In genomic region chr1:27106561-27107323, GRCh38 we compare ENCODE assay signal across 12 cellular contexts. TPM values are rescaled to one million over a fixed set of nuclear protein-coding genes. Genes with fewer than 3 reads are reported as not detected.
A peak's percentile ranks its signal among the peaks of the same experiment; 100 is the strongest.
DNase-seq lines count a peak whose midpoint lies in the region; ATAC-seq and TF ChIP-seq lines count a peak whose summit lies in the region.
"Had no signal": no experiment of that assay in that cellular context is flagged by ENCODE, and none has a peak within 500 bp of the region (broad histone marks: within the 10 kb centered on the region; RNA-seq: fewer than 3 reads in every experiment).

No MANE protein-coding gene starts in this region.

- H3K4me1 Mint-ChIP-seq in mesothelial cell of epicardium: peaks cover 2% of the 10 kb centered on the region

- no peaks in the 10 kb centered on the region for H3F3A ChIP-seq in OCI-LY1 (ENCODE audit: insufficient read depth, low read length)

- H3K9me3 Mint-ChIP-seq in mesothelial cell of epicardium: no peaks in the 10 kb centered on the region

- H3K27me3 Mint-ChIP-seq in mesothelial cell of epicardium (ENCODE audit: low read depth): no peaks in the 10 kb centered on the region

- H4K20me1 ChIP-seq in BLaER1 treated with 17β-estradiol and CSF1 and Interleukin-3, amounts not matched to agents 10 nM and 100 nM: 0 out of 22 replicates have a peak, but pooled peaks cover 0 to 7% (median 0%) of the 10 kb centered on the region in 11 experiments
- H4K20me1 ChIP-seq in OCI-LY1 (ENCODE audit: insufficient read depth, low read length): no peaks in the 10 kb centered on the region

- H3K4me1 ChIP-seq in BLaER1 treated with 17β-estradiol and CSF1 and Interleukin-3, amounts not matched to agents 10 nM and 100 nM: peaks cover 41 to 88% (median 55%) of the 10 kb centered on the region in 10 experiments
- H3K4me1 ChIP-seq in OCI-LY1 (ENCODE audit: insufficient read depth, low read length, severe bottlenecking) (peaks cover 8% of the 10 kb centered on the region), left lung (peaks cover 4 to 16% of the 10 kb centered on the region in 2 donors)

- peaks cover 10% of the 10 kb centered on the region for H3K36me3 Mint-ChIP-seq in mesothelial cell of epicardium

- H2AFZ ChIP-seq in OCI-LY1 (ENCODE audit: low read length): no peak overlapping the region

- peaks cover 6 to 76% (median 44%) of the 10 kb centered on the region in 11 experiments; a peak in 19 of 22 replicates for H3K36me3 ChIP-seq in BLaER1 treated with 17β-estradiol and CSF1 and Interleukin-3, amounts not matched to agents 10 nM and 100 nM
- H3K36me3 ChIP-seq in OCI-LY1 (ENCODE audit: insufficient read depth, low read length): peaks cover 11% of the 10 kb centered on the region; the same call in 1 of the 2 replicates
- peaks cover 0 to 41% of the 10 kb centered on the region in 2 donors for H3K36me3 ChIP-seq in left lung

- no peaks in the 10 kb centered on the region for H3K9me3 ChIP-seq in BLaER1 treated with 17β-estradiol and CSF1 and Interleukin-3, amounts not matched to agents 10 nM and 100 nM (replicated peaks in 1 of 11)
- no peaks in the 10 kb centered on the region for H3K9me3 ChIP-seq in OCI-LY1 (ENCODE audit: low read length)
- no peaks in the 10 kb centered on the region for H3K9me3 ChIP-seq in left lung

- H3K27ac ChIP-seq in BLaER1 treated with 17β-estradiol and CSF1 and Interleukin-3, amounts not matched to agents 10 nM and 100 nM: peak overlapping the region; percentile 30 to 76 (median 71); a peak in 20 of 22 replicates
- H3K27ac ChIP-seq in OCI-LY1 (ENCODE audit: low read depth, low read length, poor library complexity, severe bottlenecking) (peak overlapping the region; percentile 75), epithelial cell of prostate (peak overlapping the region; percentile 39), left lung (no peak overlapping the region)

- peak overlapping the region in 10 of 11 experiments; percentile 3 to 65 (median 50); a peak in 18 of 22 replicates for H3K9ac ChIP-seq in BLaER1 treated with 17β-estradiol and CSF1 and Interleukin-3, amounts not matched to agents 10 nM and 100 nM
- peak overlapping the region; percentile 25; the same call in 1 of the 2 replicates for H3K9ac ChIP-seq in OCI-LY1 (ENCODE audit: low read length)

- intact Hi-C loops in left lung (cut with DNase I): loop anchor here in 1 of 2 donors (10.0 kb wide), 1 partner anchor 278 kb away; the partner anchor contains the start of gene CD164L2

- H3K9me2 ChIP-seq in OCI-LY1 (ENCODE audit: low read depth, low read length): no peaks in the 10 kb centered on the region

- ATAC-seq in HG03159 (IDR thresholded peaks at IDR 0.05; ENCODE audit: unreplicated experiment) (no peak), left lung (no peak)

- H3K4me3 ChIP-seq in BLaER1 treated with 17β-estradiol and CSF1 and Interleukin-3, amounts not matched to agents 10 nM and 100 nM: no peak overlapping the region
- H3K4me3 ChIP-seq in OCI-LY1 (ENCODE audit: low read depth, low read length, poor library complexity, severe bottlenecking): no peak overlapping the region
- H3K4me3 ChIP-seq in left lung: no peak overlapping the region

- no peak for TF ChIP-seq CTCF in GM13977 (IDR thresholded peaks at IDR 0.05; ENCODE audit: extremely low read depth, insufficient read depth, missing control alignments)
- no peak for TF ChIP-seq CTCF in OCI-LY1 (IDR thresholded peaks at IDR 0.05; ENCODE audit: low read length)
- no peak for TF ChIP-seq CTCF in left lung (IDR thresholded peaks at IDR 0.05)
- TF ChIP-seq CTCF in mesothelial cell of epicardium (IDR thresholded peaks at IDR 0.05; ENCODE audit: unreplicated experiment): no peak

- H3K4me3 Mint-ChIP-seq in mesothelial cell of epicardium: no peak overlapping the region

- in situ Hi-C loops in GM13977 (cut with MboI; ENCODE audit: low pct_unique_long_range_greater_than_20kb, low sequenced_read_pairs, unreplicated experiment): no loop called here

- no peak overlapping the region for H3K27ac Mint-ChIP-seq in mesothelial cell of epicardium

- no peaks in the 10 kb centered on the region for H3K79me2 ChIP-seq in OCI-LY1 (ENCODE audit: insufficient read depth, low read length)

- peak overlapping the region; percentile 53 to 82 (median 69) for H3K4me2 ChIP-seq in BLaER1 treated with 17β-estradiol and CSF1 and Interleukin-3, amounts not matched to agents 10 nM and 100 nM
- H3K4me2 ChIP-seq in OCI-LY1 (ENCODE audit: low read length): no peak overlapping the region

- peak; percentile 59 for DNase-seq in GM13977 (ENCODE audit: low spot score)
- DNase-seq in epithelial cell of prostate (ENCODE audit: low read depth, low spot score): no peak
- no peak for DNase-seq in SHP77 (lab: John Stamatoyannopoulos, UW)
- no peak for DNase-seq in left lung
- DNase-seq in mesothelial cell of epicardium (ENCODE audit: low spot score in 2 of 2, unreplicated experiment in 2 of 2): no peak
- DNase-seq: activated naive CD4-positive, alpha-beta T cell; DMS79; effector CD4-positive, alpha-beta T cell; NCI-H69 had no signal

- no peaks in the 10 kb centered on the region for H3K27me3 ChIP-seq in BLaER1 treated with 17β-estradiol and CSF1 and Interleukin-3, amounts not matched to agents 10 nM and 100 nM
- H3K27me3 ChIP-seq in OCI-LY1 (ENCODE audit: insufficient read depth, low read length) (no peaks in the 10 kb centered on the region), left lung (no peaks in the 10 kb centered on the region)

RNA-seq across cellular contexts. Expression of gene SLC9A1, which starts 48.2 kb away (rescaled TPM):
- total RNA-seq in left lung (10 to 100 TPM; 47.1 to 63.8 TPM), mesothelial cell of epicardium (32.5 to 34.6 TPM (median 33.9 TPM) in 3 replicates)

Comparison
In these comparisons a context has a peak if more than half of its experiments do, and no peak if none do; other contexts are left out.
1. H3K27ac ChIP-seq: peak in BLaER1 treated with 17β-estradiol and CSF1 and Interleukin-3, amounts not matched to agents 10 nM and 100 nM (11 of 11), OCI-LY1 (single experiment) and epithelial cell of prostate (single experiment); none in left lung (0 of 2).